11 cellular contexts compared by ENCODE assay signal in genomic region chr2:39875182-39875913, GRCh38.
DNase-seq lines count a peak whose midpoint lies in the region; ATAC-seq, FAIRE-seq and TF ChIP-seq lines count a peak whose summit lies in the region.
"Had no signal": no experiment of that assay in that cellular context is flagged by ENCODE, and none has a peak within 500 bp of the region (broad histone marks: within the 10 kb centered on the region; RNA-seq: fewer than 3 reads in every experiment).

No MANE protein-coding gene starts in this region.

- H3K4me3 ChIP-seq in AG09309 (ENCODE audit: control insufficient read depth, low read depth, low read length), result no peak overlapping the region
- no peak overlapping the region for H3K4me3 ChIP-seq in PC-9
- no peak overlapping the region for H3K4me3 ChIP-seq in fibroblast of pulmonary artery (replicated peaks; ENCODE audit: low read depth, low read length)
- no peak overlapping the region for H3K4me3 ChIP-seq in pancreas
- H3K4me3 ChIP-seq in prostate gland, result no peak overlapping the region

- peak; percentile 87 for DNase-seq in AG09309 (ENCODE audit: low read depth)
- peak; percentile 15 to 76 for DNase-seq in PC-9
- DNase-seq in fibroblast of pulmonary artery (ENCODE audit: low read depth), result peak; percentile 97
- no peak for DNase-seq in pancreas
- no peak for DNase-seq in activated CD4-positive, alpha-beta T cell treated with anti-CD3 and anti-CD28 coated beads, Interleukin-2, amount 50 U/mL, for 4 hours
- no peak for DNase-seq in NK-92 treated with Interleukin-12 subunit alpha and Interleukin-12 subunit beta, amount 100 ng/mL, for 24 hours (lab: John Stamatoyannopoulos, UW)
- no peak for DNase-seq in prostate gland (ENCODE audit: low spot score)
- no peak for DNase-seq in NCI-H1105 (lab: John Stamatoyannopoulos, UW)
- DNase-seq: activated CD4-positive, alpha-beta T cell treated with anti-CD3 and anti-CD28 coated beads for 1 hour; activated naive CD8-positive, alpha-beta T cell treated with anti-CD3 and anti-CD28 coated beads for 36 hours had no signal

- WGBS in pancreas, 2 donors, result 72 to 79% methylated on average over 5 of the region's 5 CpGs
- WGBS in prostate gland, result 40% methylated on average over 5 of the region's 5 CpGs

- H3K36me3 ChIP-seq in PC-9 (ENCODE audit: low read depth), result no peaks in the 10 kb centered on the region
- no peaks in the 10 kb centered on the region for H3K36me3 ChIP-seq in pancreas
- no peaks in the 10 kb centered on the region for H3K36me3 ChIP-seq in prostate gland

- TF ChIP-seq POLR2A in prostate gland (IDR thresholded peaks at IDR 0.05), result no peak

- intact Hi-C loops in PC-9 (cut with micrococcal nuclease; ENCODE audit: unreplicated experiment), result no loop called here
- intact Hi-C loops in pancreas (cut with DNase I), result no loop called here
- intact Hi-C loops in prostate gland (cut with DNase I), result no loop called here

- no peaks in the 10 kb centered on the region for H4K20me1 ChIP-seq in PC-9 (ENCODE audit: insufficient read depth)

- H2AFZ ChIP-seq in PC-9, result no peak overlapping the region
- H2AFZ ChIP-seq: parathyroid adenoma had no signal

- 0 out of 2 replicates have a peak overlapping the region, but pooled peaks have one; percentile 0 for H3K4me2 ChIP-seq in PC-9

- H3K9me3 ChIP-seq in PC-9 (ENCODE audit: insufficient read depth, low read depth), result no peaks in the 10 kb centered on the region
- no peaks in the 10 kb centered on the region for H3K9me3 ChIP-seq in pancreas
- H3K9me3 ChIP-seq in prostate gland, result no peaks in the 10 kb centered on the region

- H3F3A ChIP-seq in PC-9 (ENCODE audit: insufficient read depth, low read depth), result no peaks in the 10 kb centered on the region

- BruUV-seq in PC-9 (replicated peaks; lab: Mats Ljungman, UMichigan), result no TSS peak

- H3K79me2 ChIP-seq in PC-9 (ENCODE audit: low read depth), result no peaks in the 10 kb centered on the region
- H3K79me2 ChIP-seq: parathyroid adenoma had no signal

- POLR2A ChIA-PET in PC-9 (lab: Charles Lee; ENCODE audit: unreplicated experiment), result no interaction called here

- peak; percentile 17 for FAIRE-seq in pancreas (lab: Jason Lieb, UNC)

- CTCF ChIA-PET in PC-9 (lab: Charles Lee), result no interaction called here

- H3K27me3 ChIP-seq in PC-9 (ENCODE audit: insufficient read depth, low read depth) (no peaks in the 10 kb centered on the region), pancreas (no peaks in the 10 kb centered on the region), prostate gland (replicated peaks; ENCODE audit: insufficient read depth) (no peaks in the 10 kb centered on the region)

- H3K9me2 ChIP-seq in PC-9 (ENCODE audit: insufficient read depth), result 0 out of 2 replicates have a peak, but pooled peaks cover under 1% of the 10 kb centered on the region

- ATAC-seq in pancreas, result peak in 2 of 4 donors; percentile 37 to 55

- TF ChIP-seq CTCF in AG09309 (IDR thresholded peaks at IDR 0.05; ENCODE audit: control insufficient read depth, insufficient read depth, low read depth, low read length, missing control alignments) (no peak), PC-9 (conservative IDR thresholded peaks at IDR 0.05) (no peak), fibroblast of pulmonary artery (IDR thresholded peaks at IDR 0.05; ENCODE audit: low read length, missing control alignments) (no peak), pancreas (IDR thresholded peaks at IDR 0.05) (no peak), prostate gland (IDR thresholded peaks at IDR 0.05) (no peak)

- H3K4me1 ChIP-seq in PC-9 (replicated peaks; ENCODE audit: insufficient read depth), result no peaks in the 10 kb centered on the region
- H3K4me1 ChIP-seq in pancreas, result no peaks in the 10 kb centered on the region
- H3K4me1 ChIP-seq in prostate gland (replicated peaks), result no peaks in the 10 kb centered on the region
- H3K4me1 ChIP-seq: parathyroid adenoma had no signal

- no peak overlapping the region for H3K27ac ChIP-seq in PC-9
- H3K27ac ChIP-seq in pancreas, result no peak overlapping the region
- H3K27ac ChIP-seq in prostate gland, result no peak overlapping the region
- H3K27ac ChIP-seq: parathyroid adenoma had no signal

Comparison
In these comparisons a context has a peak if more than half of its experiments do, and no peak if none do; other contexts are left out.
1. DNase-seq: peak in AG09309 (single experiment), PC-9 (2 of 2) and fibroblast of pulmonary artery (single experiment); none in pancreas (0 of 6), activated CD4-positive, alpha-beta T cell treated with anti-CD3 and anti-CD28 coated beads, Interleukin-2, amount 50 U/mL, for 4 hours (0 of 2), NK-92 treated with Interleukin-12 subunit alpha and Interleukin-12 subunit beta, amount 100 ng/mL, for 24 hours (single experiment), prostate gland (single experiment) and NCI-H1105 (single experiment).